ENCODE assay signal across 8 cellular contexts in the genomic region with DNA sequence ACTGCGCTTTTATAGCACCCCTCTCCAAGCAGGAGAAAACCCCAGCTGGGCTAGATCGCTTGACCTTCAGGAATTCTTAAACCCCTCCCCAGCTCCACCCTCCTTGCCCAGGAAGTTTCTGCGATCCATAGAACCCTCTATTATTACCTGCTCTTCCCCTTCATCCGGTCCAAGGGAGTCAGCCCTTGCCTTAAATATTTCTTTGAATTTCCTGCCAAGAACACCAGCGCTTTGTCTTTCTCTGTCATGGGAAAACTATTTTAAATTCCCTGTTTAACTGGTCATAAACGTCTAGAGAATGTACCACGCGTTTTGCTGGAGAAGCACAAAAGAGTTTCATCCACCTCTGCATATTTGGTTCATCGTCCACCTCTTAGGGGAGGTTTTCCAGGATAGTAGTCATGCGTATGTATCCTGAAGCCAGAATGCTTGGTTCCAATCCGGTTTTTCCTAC. TPM values are rescaled to one million over a fixed set of nuclear protein-coding genes. Genes with fewer than 3 reads are reported as not detected.
DNase-seq lines count a peak whose midpoint lies in the region; ATAC-seq lines count a peak whose summit lies in the region.

No MANE protein-coding gene starts in this region.

- peak; percentile 4 for ATAC-seq in activated CD8-positive, alpha-beta memory T cell treated with anti-CD3 and anti-CD28 coated beads, Interleukin-2, amount 10 ng/mL, durations not matched to agents 7 days and 5 days
- ATAC-seq in memory B cell (ENCODE audit: low read depth), result peak; percentile 1

- CTCF ChIA-PET in activated CD8-positive, alpha-beta memory T cell treated with anti-CD3 and anti-CD28 coated beads, Interleukin-2, amount 10 ng/mL, durations not matched to agents 7 days and 5 days (lab: Charles Lee), result interaction anchor here (0.8 to 3.6 kb wide), 9 partner anchors 10 to 218 kb away, joined by 3 to 41 read pairs (median 4); a partner anchor contains a TSS

- no peak for DNase-seq in activated CD8-positive, alpha-beta memory T cell treated with anti-CD3 and anti-CD28 coated beads, Interleukin-2, amount 10 ng/mL, durations not matched to agents 7 days and 5 days
- DNase-seq in activated CD8-positive, alpha-beta memory T cell treated with anti-CD3 and anti-CD28 coated beads, Interleukin-2, amount 50 U/mL, for 4 hours, result no peak
- no peak for DNase-seq in Jurkat, Clone E6-1 (ENCODE audit: low read depth, low spot score)
- peak; percentile 17 for DNase-seq in cerebellar cortex (ENCODE audit: low spot score)
- DNase-seq in memory B cell (ENCODE audit: low spot score in 2 of 2), result no peak
- no peak for DNase-seq in iPS-NIHi7 (ENCODE audit: extremely low spot score)
- DNase-seq in midbrain (lab: John Stamatoyannopoulos, UW), result no peak
- no peak for DNase-seq in medulla oblongata (ENCODE audit: extremely low spot score)

- H3K27ac Mint-ChIP-seq in activated CD8-positive, alpha-beta memory T cell treated with anti-CD3 and anti-CD28 coated beads, Interleukin-2, amount 10 ng/mL, durations not matched to agents 7 days and 5 days, result peak overlapping the region; percentile 90
- H3K27ac Mint-ChIP-seq in memory B cell, result peak overlapping the region; percentile 98

- H3K4me3 ChIP-seq in Jurkat, Clone E6-1 (ENCODE audit: low read length), result peak overlapping the region; percentile 86

- H3K36me3 Mint-ChIP-seq in activated CD8-positive, alpha-beta memory T cell treated with anti-CD3 and anti-CD28 coated beads, Interleukin-2, amount 10 ng/mL, durations not matched to agents 7 days and 5 days, result no peaks in the 10 kb centered on the region
- H3K36me3 Mint-ChIP-seq in memory B cell, result no peaks in the 10 kb centered on the region

- H3K9me3 Mint-ChIP-seq in activated CD8-positive, alpha-beta memory T cell treated with anti-CD3 and anti-CD28 coated beads, Interleukin-2, amount 10 ng/mL, durations not matched to agents 7 days and 5 days (ENCODE audit: low read depth), result no peaks in the 10 kb centered on the region
- peaks cover 5% of the 10 kb centered on the region for H3K9me3 Mint-ChIP-seq in memory B cell

- H3K4me1 Mint-ChIP-seq in activated CD8-positive, alpha-beta memory T cell treated with anti-CD3 and anti-CD28 coated beads, Interleukin-2, amount 10 ng/mL, durations not matched to agents 7 days and 5 days, result peaks cover 17% of the 10 kb centered on the region
- H3K4me1 Mint-ChIP-seq in memory B cell, result peaks cover 21% of the 10 kb centered on the region

- H3K27me3 Mint-ChIP-seq in activated CD8-positive, alpha-beta memory T cell treated with anti-CD3 and anti-CD28 coated beads, Interleukin-2, amount 10 ng/mL, durations not matched to agents 7 days and 5 days, result no peaks in the 10 kb centered on the region
- H3K27me3 Mint-ChIP-seq in memory B cell, result peaks cover 4% of the 10 kb centered on the region

- peak overlapping the region; percentile 93 for H3K4me3 Mint-ChIP-seq in activated CD8-positive, alpha-beta memory T cell treated with anti-CD3 and anti-CD28 coated beads, Interleukin-2, amount 10 ng/mL, durations not matched to agents 7 days and 5 days
- peak overlapping the region; percentile 100 for H3K4me3 Mint-ChIP-seq in memory B cell

RNA-seq across cellular contexts. Expression of a gene that starts 0.5 kb away (rescaled TPM):
- 10 to 100 TPM in 1 of 2 experiments, 1 to 10 TPM in 1; 9.1 to 10.9 TPM for total RNA-seq in activated CD8-positive, alpha-beta memory T cell treated with anti-CD3 and anti-CD28 coated beads, Interleukin-2, amount 10 ng/mL, durations not matched to agents 7 days and 5 days
- 8.4 TPM for polyA plus RNA-seq in Jurkat, Clone E6-1 (2012; ENCODE audit: insufficient read depth, insufficient read length)

RNA-seq across cellular contexts. Expression of a gene that starts 57.2 kb away (rescaled TPM):
- under 1 TPM; 0.32 to 0.40 TPM for total RNA-seq in activated CD8-positive, alpha-beta memory T cell treated with anti-CD3 and anti-CD28 coated beads, Interleukin-2, amount 10 ng/mL, durations not matched to agents 7 days and 5 days
- polyA plus RNA-seq in Jurkat, Clone E6-1 (2012; ENCODE audit: insufficient read depth, insufficient read length), result 0.17 TPM
